Comparison of ENCODE assay signal across 27 cellular contexts in the genomic region with DNA sequence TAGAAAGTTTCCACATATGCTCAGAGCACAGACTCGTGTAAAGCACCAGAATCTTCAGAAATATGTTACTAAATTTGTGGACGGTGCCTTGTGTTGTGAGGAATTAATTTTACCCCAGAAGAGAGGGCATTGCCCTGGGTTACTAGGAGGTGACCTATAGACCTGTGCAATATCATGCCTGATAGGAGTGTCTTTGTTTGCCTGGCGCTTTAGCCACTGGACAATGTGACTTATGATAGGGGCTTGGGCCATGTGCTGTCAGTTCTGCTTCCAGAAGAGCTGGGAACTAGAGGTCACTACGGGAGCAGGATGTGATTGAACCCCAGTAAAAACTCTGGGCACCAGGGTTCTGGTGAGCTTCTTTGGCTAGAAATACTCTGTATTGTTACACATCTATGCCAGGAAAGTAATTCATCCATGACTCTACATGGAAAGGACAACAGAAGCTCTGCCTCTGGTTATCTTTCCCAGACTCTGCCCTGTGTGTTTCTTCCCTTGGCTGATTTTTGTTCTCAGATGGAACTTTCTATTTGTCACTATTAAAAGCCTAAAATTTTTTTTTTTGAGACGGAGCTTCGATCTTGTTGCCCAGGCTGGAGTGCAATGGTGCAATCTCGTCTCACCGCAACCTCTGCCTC.
"Had no signal": no experiment of that assay in that cellular context is flagged by ENCODE, and none has a peak within 500 bp of the region (broad histone marks: within the 10 kb centered on the region; RNA-seq: fewer than 3 reads in every experiment).

No MANE protein-coding gene starts in this region.

- H3K27me3 Mint-ChIP-seq: activated CD4-positive, alpha-beta memory T cell treated with anti-CD3 and anti-CD28 coated beads, Interleukin-2, amount 10 ng/mL, durations not matched to agents 7 days and 5 days; activated CD4-positive, alpha-beta T cell treated with anti-CD3 and anti-CD28 coated beads, Interleukin-2, amount 10 ng/mL, durations not matched to agents 24 days and 14 days; activated T-cell treated with anti-CD3 and anti-CD28 coated beads, Interleukin-2, amount 50 U/mL, for 24 hours; naive thymus-derived CD8-positive, alpha-beta T cell; stimulated activated naive CD8-positive, alpha-beta T cell treated with anti-CD3 and anti-CD28 coated beads, Interleukin-15, amount 100 ng/mL, for 72 hours; type B pancreatic cell had no signal

- H3K27ac ChIP-seq: gastroesophageal sphincter, lower lobe of right lung, sigmoid colon, uterus had no signal

- H3K4me3 Mint-ChIP-seq: activated CD4-positive, alpha-beta memory T cell treated with anti-CD3 and anti-CD28 coated beads, Interleukin-2, amount 10 ng/mL, durations not matched to agents 7 days and 5 days; activated CD4-positive, alpha-beta T cell treated with anti-CD3 and anti-CD28 coated beads, Interleukin-2, amount 10 ng/mL, durations not matched to agents 24 days and 14 days; activated T-cell treated with anti-CD3 and anti-CD28 coated beads, Interleukin-2, amount 50 U/mL, for 24 hours; naive thymus-derived CD8-positive, alpha-beta T cell; stimulated activated effector memory CD8-positive, alpha-beta T cell treated with anti-CD3 and anti-CD28 coated beads, Interleukin-12 subunit alpha, Interleukin-12 subunit beta, amount 100 ng/mL, for 72 hours; stimulated activated naive CD8-positive, alpha-beta T cell treated with anti-CD3 and anti-CD28 coated beads, Interleukin-15, amount 100 ng/mL, for 72 hours; type B pancreatic cell had no signal

- H3K9me3 Mint-ChIP-seq: activated CD4-positive, alpha-beta memory T cell treated with anti-CD3 and anti-CD28 coated beads, Interleukin-2, amount 10 ng/mL, durations not matched to agents 7 days and 5 days; activated CD4-positive, alpha-beta T cell treated with anti-CD3 and anti-CD28 coated beads, Interleukin-2, amount 10 ng/mL, durations not matched to agents 24 days and 14 days; activated T-cell treated with anti-CD3 and anti-CD28 coated beads, Interleukin-2, amount 50 U/mL, for 24 hours; naive thymus-derived CD8-positive, alpha-beta T cell; stimulated activated effector memory CD8-positive, alpha-beta T cell treated with anti-CD3 and anti-CD28 coated beads, Interleukin-12 subunit alpha, Interleukin-12 subunit beta, amount 100 ng/mL, for 72 hours; stimulated activated naive CD8-positive, alpha-beta T cell treated with anti-CD3 and anti-CD28 coated beads, Interleukin-15, amount 100 ng/mL, for 72 hours; type B pancreatic cell had no signal

- H3K27ac Mint-ChIP-seq: activated CD4-positive, alpha-beta memory T cell treated with anti-CD3 and anti-CD28 coated beads, Interleukin-2, amount 10 ng/mL, durations not matched to agents 7 days and 5 days; activated CD4-positive, alpha-beta T cell treated with anti-CD3 and anti-CD28 coated beads, Interleukin-2, amount 10 ng/mL, durations not matched to agents 24 days and 14 days; activated T-cell treated with anti-CD3 and anti-CD28 coated beads, Interleukin-2, amount 50 U/mL, for 24 hours; stimulated activated effector memory CD8-positive, alpha-beta T cell treated with anti-CD3 and anti-CD28 coated beads, Interleukin-12 subunit alpha, Interleukin-12 subunit beta, amount 100 ng/mL, for 72 hours; type B pancreatic cell had no signal

- H3K36me3 ChIP-seq: uterus had no signal

- DNase-seq: activated CD4-positive, alpha-beta memory T cell treated with anti-CD3 and anti-CD28 coated beads, Interleukin-2, amount 10 ng/mL, durations not matched to agents 7 days and 5 days; activated CD4-positive, alpha-beta T cell treated with anti-CD3 and anti-CD28 coated beads, Interleukin-2, amount 10 ng/mL, durations not matched to agents 24 days and 14 days; activated CD4-positive, CD25-positive, alpha-beta regulatory T cell treated with anti-CD3 and anti-CD28 coated beads, Interleukin-2, amount 50 U/mL, for 72 hours; activated CD8-positive, alpha-beta memory T cell treated with anti-CD3 and anti-CD28 coated beads, Interleukin-2, amount 50 U/mL, for 48 hours; activated gamma-delta T cell; activated naive CD4-positive, alpha-beta T cell treated with anti-CD3 and anti-CD28 coated beads, Interleukin-2, amount 50 U/mL, for 16 hours; activated T-cell treated with anti-CD3 and anti-CD28 coated beads, Interleukin-2, amount 50 U/mL, for 24 hours; amygdala; caudate nucleus; dermis blood vessel endothelial cell; effector CD8-positive, alpha-beta T cell; hippocampal formation; lower lobe of right lung; mesenchymal stem cell; naive thymus-derived CD8-positive, alpha-beta T cell; retina; sigmoid colon; small intestine; stimulated activated CD4-positive, alpha-beta T cell treated with anti-CD3 and anti-CD28 coated beads, Interleukin-4, amount 100 ng/mL, for 24 hours; stimulated activated naive CD8-positive, alpha-beta T cell treated with anti-CD3 and anti-CD28 coated beads, Interleukin-15, amount 100 ng/mL, for 72 hours; substantia nigra; T-helper 2 cell; uterus had no signal

- H3K9me3 ChIP-seq: gastroesophageal sphincter, lower lobe of right lung, sigmoid colon, uterus had no signal

- FAIRE-seq: keratinocyte, small intestine had no signal

- H3K4me3 ChIP-seq: gastroesophageal sphincter, lower lobe of right lung, sigmoid colon, uterus had no signal

- H3K27me3 ChIP-seq: gastroesophageal sphincter, sigmoid colon, uterus had no signal

- ATAC-seq: gastroesophageal sphincter; lower lobe of right lung; naive thymus-derived CD8-positive, alpha-beta T cell; stimulated activated effector memory CD8-positive, alpha-beta T cell treated with anti-CD3 and anti-CD28 coated beads, Interleukin-12 subunit alpha, Interleukin-12 subunit beta, amount 100 ng/mL, for 72 hours; stimulated activated naive CD8-positive, alpha-beta T cell treated with anti-CD3 and anti-CD28 coated beads, Interleukin-15, amount 100 ng/mL, for 72 hours had no signal

- H3K4me1 ChIP-seq: gastroesophageal sphincter, lower lobe of right lung, sigmoid colon, uterus had no signal

- H3K4me1 Mint-ChIP-seq: activated CD4-positive, alpha-beta memory T cell treated with anti-CD3 and anti-CD28 coated beads, Interleukin-2, amount 10 ng/mL, durations not matched to agents 7 days and 5 days; activated CD4-positive, alpha-beta T cell treated with anti-CD3 and anti-CD28 coated beads, Interleukin-2, amount 10 ng/mL, durations not matched to agents 24 days and 14 days; stimulated activated effector memory CD8-positive, alpha-beta T cell treated with anti-CD3 and anti-CD28 coated beads, Interleukin-12 subunit alpha, Interleukin-12 subunit beta, amount 100 ng/mL, for 72 hours; stimulated activated naive CD8-positive, alpha-beta T cell treated with anti-CD3 and anti-CD28 coated beads, Interleukin-15, amount 100 ng/mL, for 72 hours had no signal
